Comparison of ENCODE assay signal across 2 cellular contexts in genomic region chr2:150207979-150208378, GRCh38.
TF ChIP-seq lines count a peak whose summit lies in the region.

No MANE protein-coding gene starts in this region.

TF ChIP-seq in IMR-90, 13 proteins besides CTCF, POLR2A, EP300 and RAD21:
- TF ChIP-seq MAFK (IDR thresholded peaks at IDR 0.05; ENCODE audit: low read depth, low read length): no peak
- no peak for TF ChIP-seq BHLHE40 (IDR thresholded peaks at IDR 0.05; ENCODE audit: low read depth, low read length)
TF ChIP-seq in IMR-90: peak in this region for 0.

TF ChIP-seq in endothelial cell of umbilical vein, 7 proteins besides CTCF, POLR2A, EP300 and RAD21:
- TF ChIP-seq EZH2 (IDR thresholded peaks at IDR 0.05; ENCODE audit: borderline replicate concordance, low read depth, low read length, severe bottlenecking) (no peak), JUN (IDR thresholded peaks at IDR 0.05; ENCODE audit: borderline replicate concordance, insufficient read depth, insufficient read length, low read depth) (no peak), GATA2 (IDR thresholded peaks at IDR 0.05; ENCODE audit: insufficient read depth, insufficient read length, low read depth, low read length) (no peak), POLR2AphosphoS5 (IDR thresholded peaks at IDR 0.05; ENCODE audit: insufficient read depth, low read depth, low read length) (no peak), MYC (IDR thresholded peaks at IDR 0.05; ENCODE audit: low read depth, low read length) (no peak), FOS (IDR thresholded peaks at IDR 0.05; ENCODE audit: borderline replicate concordance, insufficient read depth, low read length) (no peak)
- TF ChIP-seq, protein P1, sequence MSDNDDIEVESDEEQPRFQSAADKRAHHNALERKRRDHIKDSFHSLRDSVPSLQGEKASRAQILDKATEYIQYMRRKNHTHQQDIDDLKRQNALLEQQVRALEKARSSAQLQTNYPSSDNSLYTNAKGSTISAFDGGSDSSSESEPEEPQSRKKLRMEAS (IDR thresholded peaks at IDR 0.05; ENCODE audit: insufficient read depth, insufficient read length): no peak
